ENCODE assay signal across 28 cellular contexts in the genomic region with DNA sequence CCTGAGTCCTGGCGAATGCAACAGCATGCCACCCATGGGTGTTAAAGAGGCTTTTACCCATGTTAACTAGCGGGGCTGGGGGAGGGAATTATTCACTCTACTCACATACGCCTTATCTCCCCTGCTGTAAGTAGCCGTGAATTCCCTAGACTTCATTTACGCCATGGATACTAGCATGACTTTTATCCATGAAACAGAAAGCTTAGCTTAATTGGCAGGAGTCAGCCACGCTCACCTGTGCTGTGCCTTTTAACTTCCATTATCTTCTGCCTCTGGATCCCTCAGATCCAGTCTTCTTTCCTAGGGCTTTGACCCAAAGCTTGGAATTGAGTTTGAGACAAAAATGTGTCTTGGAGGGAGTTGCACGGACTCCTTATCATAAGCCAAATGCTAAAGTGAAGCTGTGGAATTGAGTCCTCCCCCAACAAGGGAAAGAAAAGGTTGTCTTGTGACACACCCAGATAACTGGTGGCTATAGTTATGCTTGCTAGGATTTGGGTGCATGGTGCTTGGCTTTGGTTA. TPM values are rescaled to one million over a fixed set of nuclear protein-coding genes. Genes with fewer than 3 reads are reported as not detected.
"Had no signal": no experiment of that assay in that cellular context is flagged by ENCODE, and none has a peak within 500 bp of the region (broad histone marks: within the 10 kb centered on the region; RNA-seq: fewer than 3 reads in every experiment).

No MANE protein-coding gene starts in this region.

- DNase-seq: activated CD4-positive, alpha-beta T cell treated with anti-CD3 and anti-CD28 coated beads for 36 hours; activated CD4-positive, alpha-beta T cell treated with anti-CD3 and anti-CD28 coated beads, Interleukin-2, amount 10 ng/mL, durations not matched to agents 7 days and 5 days; activated CD4-positive, alpha-beta T cell treated with anti-CD3 and anti-CD28 coated beads, Interleukin-2, amount 50 U/mL, for 48 hours; activated CD8-positive, alpha-beta T cell treated with anti-CD3 and anti-CD28 coated beads, Interleukin-2, amount 10 ng/mL, durations not matched to agents 7 days and 5 days; activated naive CD4-positive, alpha-beta T cell treated with anti-CD3 and anti-CD28 coated beads, Interleukin-2, amount 10 ng/mL, durations not matched to agents 7 days and 5 days; activated naive CD8-positive, alpha-beta T cell treated with anti-CD3 and anti-CD28 coated beads, Interleukin-2, amount 50 U/mL, for 24 hours; MM.1S; MV-4-11; NCI-H1092; NCI-H1436 treated with DMSO at 0.1 percent for 48 hours; NCI-H1694 treated with DMSO at 0.1 percent for 48 hours; NCI-H2029; NCI-H510A; NCI-H526; NCI-H748 treated with DMSO at 0.1 percent for 48 hours; NK-92 treated with Interleukin-12 subunit alpha and Interleukin-12 subunit beta, amount 100 ng/mL, for 24 hours; OCI-M1; Right ventricle myocardium superior; SW 1271; T-helper 1 cell; T-helper 2 cell; T-helper 9 cell had no signal

- H3K4me3 ChIP-seq: ascending aorta had no signal

- H3K4me1 Mint-ChIP-seq: activated CD4-positive, alpha-beta T cell treated with anti-CD3 and anti-CD28 coated beads for 36 hours; activated CD4-positive, alpha-beta T cell treated with anti-CD3 and anti-CD28 coated beads, Interleukin-2, amount 10 ng/mL, durations not matched to agents 7 days and 5 days; activated naive CD4-positive, alpha-beta T cell treated with anti-CD3 and anti-CD28 coated beads, Interleukin-2, amount 10 ng/mL, durations not matched to agents 7 days and 5 days; activated naive CD8-positive, alpha-beta T cell treated with anti-CD3 and anti-CD28 coated beads, Interleukin-2, amount 50 U/mL, for 24 hours had no signal

- H3K4me2 ChIP-seq: KMS-11 had no signal

- H3K27me3 Mint-ChIP-seq: activated CD4-positive, alpha-beta T cell treated with anti-CD3 and anti-CD28 coated beads for 36 hours; activated CD4-positive, alpha-beta T cell treated with anti-CD3 and anti-CD28 coated beads, Interleukin-2, amount 10 ng/mL, durations not matched to agents 7 days and 5 days; activated naive CD4-positive, alpha-beta T cell treated with anti-CD3 and anti-CD28 coated beads, Interleukin-2, amount 10 ng/mL, durations not matched to agents 7 days and 5 days; activated naive CD8-positive, alpha-beta T cell; activated naive CD8-positive, alpha-beta T cell treated with anti-CD3 and anti-CD28 coated beads, Interleukin-2, amount 50 U/mL, for 24 hours; activated T-cell treated with anti-CD3 and anti-CD28 coated beads, Interleukin-2, amount 50 U/mL, for 24 hours had no signal

- ATAC-seq: activated CD4-positive, alpha-beta T cell treated with anti-CD3 and anti-CD28 coated beads for 36 hours; activated CD8-positive, alpha-beta T cell treated with anti-CD3 and anti-CD28 coated beads, Interleukin-2, amount 10 ng/mL, durations not matched to agents 7 days and 5 days; activated naive CD8-positive, alpha-beta T cell treated with anti-CD3 and anti-CD28 coated beads, Interleukin-2, amount 50 U/mL, for 24 hours had no signal

- H3K4me1 ChIP-seq: ascending aorta had no signal

- H3K27ac Mint-ChIP-seq: activated CD4-positive, alpha-beta T cell treated with anti-CD3 and anti-CD28 coated beads for 36 hours; activated CD4-positive, alpha-beta T cell treated with anti-CD3 and anti-CD28 coated beads, Interleukin-2, amount 10 ng/mL, durations not matched to agents 7 days and 5 days; activated CD8-positive, alpha-beta T cell treated with anti-CD3 and anti-CD28 coated beads, Interleukin-2, amount 10 ng/mL, durations not matched to agents 7 days and 5 days; activated naive CD4-positive, alpha-beta T cell treated with anti-CD3 and anti-CD28 coated beads, Interleukin-2, amount 10 ng/mL, durations not matched to agents 7 days and 5 days; activated naive CD8-positive, alpha-beta T cell; activated naive CD8-positive, alpha-beta T cell treated with anti-CD3 and anti-CD28 coated beads, Interleukin-2, amount 50 U/mL, for 24 hours; activated T-cell treated with anti-CD3 and anti-CD28 coated beads, Interleukin-2, amount 50 U/mL, for 24 hours; activated T-helper 2 cell treated with anti-CD3 and anti-CD28 coated beads, Interferon-gamma antibody, Interleukin-2, Interleukin-4, amounts not matched to agents 10 μg/mL and 5 μg/mL and 100 μg/mL, durations not matched to agents 14 hours and 24 hours and 36 hours had no signal

- H3K4me3 Mint-ChIP-seq: activated CD4-positive, alpha-beta T cell treated with anti-CD3 and anti-CD28 coated beads for 36 hours; activated CD4-positive, alpha-beta T cell treated with anti-CD3 and anti-CD28 coated beads, Interleukin-2, amount 10 ng/mL, durations not matched to agents 7 days and 5 days; activated CD8-positive, alpha-beta T cell treated with anti-CD3 and anti-CD28 coated beads, Interleukin-2, amount 10 ng/mL, durations not matched to agents 7 days and 5 days; activated naive CD4-positive, alpha-beta T cell treated with anti-CD3 and anti-CD28 coated beads, Interleukin-2, amount 10 ng/mL, durations not matched to agents 7 days and 5 days; activated naive CD8-positive, alpha-beta T cell; activated naive CD8-positive, alpha-beta T cell treated with anti-CD3 and anti-CD28 coated beads, Interleukin-2, amount 50 U/mL, for 24 hours; activated T-cell treated with anti-CD3 and anti-CD28 coated beads, Interleukin-2, amount 50 U/mL, for 24 hours had no signal

- H3K27me3 ChIP-seq: ascending aorta had no signal

- H3K9me3 Mint-ChIP-seq: activated CD4-positive, alpha-beta T cell treated with anti-CD3 and anti-CD28 coated beads, Interleukin-2, amount 10 ng/mL, durations not matched to agents 7 days and 5 days; activated naive CD4-positive, alpha-beta T cell treated with anti-CD3 and anti-CD28 coated beads, Interleukin-2, amount 10 ng/mL, durations not matched to agents 7 days and 5 days; activated naive CD8-positive, alpha-beta T cell treated with anti-CD3 and anti-CD28 coated beads, Interleukin-2, amount 50 U/mL, for 24 hours; activated T-cell treated with anti-CD3 and anti-CD28 coated beads, Interleukin-2, amount 50 U/mL, for 24 hours; activated T-helper 2 cell treated with anti-CD3 and anti-CD28 coated beads, Interferon-gamma antibody, Interleukin-2, Interleukin-4, amounts not matched to agents 10 μg/mL and 5 μg/mL and 100 μg/mL, durations not matched to agents 14 hours and 24 hours and 36 hours had no signal

- H3K9me3 ChIP-seq: ascending aorta had no signal

- H3K27ac ChIP-seq: ascending aorta, KMS-11, VCaP had no signal

- H3K9ac ChIP-seq: KMS-11 had no signal

RNA-seq across cellular contexts. Expression of a gene that starts 49.7 kb away (rescaled TPM):
- total RNA-seq: ascending aorta had no signal
